13 cellular contexts compared by ENCODE assay signal in the genomic region with DNA sequence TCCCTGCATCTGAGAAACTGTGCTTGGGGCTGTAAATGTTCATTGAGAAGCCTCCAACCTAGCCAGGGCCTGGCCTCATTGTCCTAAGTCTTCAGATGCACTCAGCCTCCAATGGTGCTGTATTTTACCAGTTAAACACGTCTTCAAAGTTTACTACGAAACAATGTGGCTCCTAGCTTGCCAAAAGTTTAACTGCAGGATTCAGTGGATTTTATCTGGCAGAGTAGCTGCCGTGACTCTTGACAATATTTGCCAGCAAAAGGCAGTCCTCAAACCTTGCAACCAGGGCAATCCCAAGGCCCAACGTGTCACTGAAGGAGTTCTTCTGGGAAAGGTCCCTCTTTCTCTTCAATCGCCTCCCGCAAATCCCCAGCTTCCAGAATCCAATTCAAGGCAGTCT. TPM values are rescaled to one million over a fixed set of nuclear protein-coding genes. Genes with fewer than 3 reads are reported as not detected.
DNase-seq lines count a peak whose midpoint lies in the region; ATAC-seq and TF ChIP-seq lines count a peak whose summit lies in the region.
"Had no signal": no experiment of that assay in that cellular context is flagged by ENCODE, and none has a peak within 500 bp of the region (broad histone marks: within the 10 kb centered on the region; RNA-seq: fewer than 3 reads in every experiment).

No MANE protein-coding gene starts in this region.

- no peak for TF ChIP-seq POLR2A in sigmoid colon (IDR thresholded peaks at IDR 0.05)

- H3K4me3 Mint-ChIP-seq in CD14-positive monocyte, result peak overlapping the region; percentile 91 to 94

- no peak for DNase-seq in CD14-positive monocyte (ENCODE audit: low spot score)
- no peak for DNase-seq in ascending aorta (ENCODE audit: low spot score in 2 of 2)
- peak in 1 of 2 donors; percentile 16 for DNase-seq in left colon
- no peak for DNase-seq in sigmoid colon
- DNase-seq in CD1c-positive myeloid dendritic cell (ENCODE audit: extremely low spot score), result no peak
- no peak for DNase-seq in NCI-H1417 treated with DMSO at 0.1 percent for 48 hours (lab: John Stamatoyannopoulos, UW)
- no peak for DNase-seq in KG1 (lab: John Stamatoyannopoulos, UW)
- no peak for DNase-seq in NCI-H146 treated with DMSO at 0.1 percent for 48 hours (lab: John Stamatoyannopoulos, UW; ENCODE audit: unreplicated experiment)
- DNase-seq: activated gamma-delta T cell treated with Interleukin-2 at 50 U/mL for 16 hours, cortex of kidney, NCI-H510A had no signal

- no peak for TF ChIP-seq CTCF in CD14-positive monocyte (IDR thresholded peaks at IDR 0.05)
- no peak for TF ChIP-seq CTCF in ascending aorta (IDR thresholded peaks at IDR 0.05)
- no peak for TF ChIP-seq CTCF in sigmoid colon (IDR thresholded peaks at IDR 0.05)

- peaks cover 65% of the 10 kb centered on the region for H3K4me1 Mint-ChIP-seq in CD14-positive monocyte

- peaks cover 0 to 22% (median 13%) of the 10 kb centered on the region in 7 donors for H3K9me3 Mint-ChIP-seq in CD14-positive monocyte

- no peak for TF ChIP-seq EP300 in sigmoid colon (IDR thresholded peaks at IDR 0.05)

- H3K9me3 ChIP-seq in ascending aorta, result no peaks in the 10 kb centered on the region
- no peaks in the 10 kb centered on the region for H3K9me3 ChIP-seq in sigmoid colon

- peak; percentile 29 for ATAC-seq in left colon

- H3K36me3 ChIP-seq in ascending aorta (no peaks in the 10 kb centered on the region), sigmoid colon (no peaks in the 10 kb centered on the region)
- H3K36me3 ChIP-seq: BLaER1 treated with 17β-estradiol and CSF1 and Interleukin-3, amounts not matched to agents 10 nM and 100 nM had no signal

- H3K27ac ChIP-seq in ascending aorta, result peak overlapping the region; percentile 91 to 95
- H3K27ac ChIP-seq in sigmoid colon, result peak overlapping the region; percentile 51 to 81 (median 74)
- H3K27ac ChIP-seq: BLaER1 treated with 17β-estradiol and CSF1 and Interleukin-3, amounts not matched to agents 10 nM and 100 nM had no signal

- H3K36me3 Mint-ChIP-seq in CD14-positive monocyte, result peaks cover 52 to 59% of the 10 kb centered on the region in 2 donors

- intact Hi-C loops in CD14-positive monocyte (cut with micrococcal nuclease) (loop anchor here in 1 of 2 donors (10.0 kb wide), 1 partner anchor 65 kb away; no protein-coding TSS in a partner anchor), ascending aorta (cut with DNase I) (loop anchor here (5.0 to 10.0 kb wide), 4 partner anchors 147 to 1395 kb away; a partner anchor contains a TSS), left colon (cut with DNase I, micrococcal nuclease) (loop anchor here in 1 of 2 donors (5.0 kb wide), 1 partner anchor 138 kb away; no protein-coding TSS in a partner anchor), sigmoid colon (cut with DNase I) (loop anchor here (10.0 kb wide), 2 partner anchors 145 to 575 kb away; no protein-coding TSS in a partner anchor)

- H3K27me3 Mint-ChIP-seq in CD14-positive monocyte (ENCODE audit: low read depth in 3 of 3), result peaks cover 45 to 57% (median 56%) of the 10 kb centered on the region in 3 donors

- WGBS in sigmoid colon, 2 donors, result 37 to 64% methylated on average over 6 of the region's 6 CpGs

- H3K27me3 ChIP-seq in ascending aorta (no peaks in the 10 kb centered on the region), sigmoid colon (no peaks in the 10 kb centered on the region)
- H3K27me3 ChIP-seq: BLaER1 treated with 17β-estradiol and CSF1 and Interleukin-3, amounts not matched to agents 10 nM and 100 nM had no signal

- peak overlapping the region in 4 of 7 donors; percentile 70 to 92 (median 77) for H3K27ac Mint-ChIP-seq in CD14-positive monocyte

- H3K4me3 ChIP-seq in ascending aorta (peak overlapping the region; percentile 92 to 94), sigmoid colon (peak overlapping the region; percentile 44 to 72 (median 68))
- H3K4me3 ChIP-seq: BLaER1 treated with 17β-estradiol and CSF1 and Interleukin-3, amounts not matched to agents 10 nM and 100 nM had no signal

- H3K4me1 ChIP-seq in ascending aorta, result peaks cover 6 to 14% of the 10 kb centered on the region in 2 donors
- peaks cover 0 to 22% (median 10%) of the 10 kb centered on the region in 4 donors for H3K4me1 ChIP-seq in sigmoid colon

RNA-seq across cellular contexts. Expression of a gene that starts 1.1 kb away (rescaled TPM):
- polyA plus RNA-seq in CD14-positive monocyte (100 to 1,000 TPM in 1 of 2 donors, 10 to 100 TPM in 1; 61.8 to 117 TPM), sigmoid colon (10 to 100 TPM; 19.7 to 71.5 (median 20.3) TPM)
- total RNA-seq in ascending aorta (38.4 TPM), left colon (10 to 100 TPM; 39.2 to 51.2 TPM), sigmoid colon (10 to 100 TPM; 40.5 to 83.6 (median 67.4) TPM)
- total RNA-seq: osteocyte had no signal
